10 cellular contexts compared by ENCODE assay signal in genomic region chr1:183515002-183515689, GRCh38. TPM values are rescaled to one million over a fixed set of nuclear protein-coding genes. Genes with fewer than 3 reads are reported as not detected.
DNase-seq lines count a peak whose midpoint lies in the region; ATAC-seq and TF ChIP-seq lines count a peak whose summit lies in the region.
"Had no signal": no experiment of that assay in that cellular context is flagged by ENCODE, and none has a peak within 500 bp of the region (broad histone marks: within the 10 kb centered on the region; RNA-seq: fewer than 3 reads in every experiment).

No MANE protein-coding gene starts in this region.

- POLR2A ChIA-PET in SK-N-SH (lab: Yijun Ruan, JAX): no interaction called here

- peaks cover 39 to 42% of the 10 kb centered on the region in 2 experiments for H3K36me3 ChIP-seq in SK-N-SH (replicated peaks in 1 of 2; ENCODE audit: control insufficient read depth in 1 of 2, insufficient read depth in 2 of 2, low read length in 1 of 2)

- CTCF ChIA-PET in SK-N-SH (lab: Yijun Ruan, JAX): no interaction called here

- no peak overlapping the region for H3K4me3 ChIP-seq in SK-N-SH (ENCODE audit: low read depth in 2 of 2, low read length in 1 of 2)
- H3K4me3 ChIP-seq: thoracic aorta had no signal

- H2AFZ ChIP-seq in SK-N-SH (ENCODE audit: low read depth): no peak overlapping the region

- H3K9me3 ChIP-seq in SK-N-SH: no peaks in the 10 kb centered on the region
- H3K9me3 ChIP-seq: thoracic aorta had no signal

- peak; percentile 93 for ATAC-seq in foreskin keratinocyte
- ATAC-seq in HG03095 (IDR thresholded peaks at IDR 0.05; ENCODE audit: unreplicated experiment): no peak
- ATAC-seq in GM21825 (IDR thresholded peaks at IDR 0.05; ENCODE audit: unreplicated experiment): no peak

- peaks cover 12% of the 10 kb centered on the region for H3F3A ChIP-seq in SK-N-SH (replicated peaks; ENCODE audit: insufficient read depth)

- no peak overlapping the region for H3K9ac ChIP-seq in SK-N-SH

- H3K27ac ChIP-seq in SK-N-SH (ENCODE audit: low read depth in 2 of 2, low read length in 1 of 2): peak overlapping the region in 1 of 2 experiments; percentile 61; a peak in 2 of 4 replicates
- H3K27ac ChIP-seq in foreskin keratinocyte: no peak overlapping the region
- H3K27ac ChIP-seq: thoracic aorta had no signal

- peaks cover 0 to 13% of the 10 kb centered on the region in 2 experiments; a peak in 2 of 4 replicates for H3K4me1 ChIP-seq in SK-N-SH (ENCODE audit: control insufficient read depth in 1 of 2, insufficient read depth in 2 of 2, low read depth in 1 of 2, low read length in 1 of 2)
- peaks cover 25% of the 10 kb centered on the region for H3K4me1 ChIP-seq in foreskin keratinocyte

- TF ChIP-seq EP300 in SK-N-SH (IDR thresholded peaks at IDR 0.05; ENCODE audit: borderline replicate concordance in 1 of 2, low read depth in 1 of 2, low read length in 1 of 2): no peak

- H3K27me3 ChIP-seq in SK-N-SH (ENCODE audit: insufficient read depth) (no peaks in the 10 kb centered on the region), foreskin keratinocyte (no peaks in the 10 kb centered on the region)

- no peak for TF ChIP-seq CTCF in SK-N-SH (IDR thresholded peaks at IDR 0.05)
- no peak for TF ChIP-seq CTCF in foreskin keratinocyte (conservative IDR thresholded peaks at IDR 0.05)

- WGBS in SK-N-SH (ENCODE audit: low lambda C conversion rate): 50% methylated on average over 2 of the region's 2 CpGs

- peaks cover 26% of the 10 kb centered on the region for H4K20me1 ChIP-seq in SK-N-SH (ENCODE audit: insufficient read depth)

- peak overlapping the region; percentile 4; the same call in 1 of the 2 replicates for H3K4me2 ChIP-seq in SK-N-SH

- no peaks in the 10 kb centered on the region for H3K9me2 ChIP-seq in SK-N-SH

- no peak for TF ChIP-seq RAD21 in SK-N-SH (IDR thresholded peaks at IDR 0.05; ENCODE audit: low read length)

- H3K79me2 ChIP-seq in SK-N-SH (ENCODE audit: insufficient read depth): peaks cover 29% of the 10 kb centered on the region

- DNase-seq in A172 (ENCODE audit: low spot score) (peak; percentile 63), GM04504 (ENCODE audit: low read depth) (peak; percentile 40), SK-N-SH (no peak), foreskin keratinocyte (peak; percentile 59 to 74), GF-D8 (lab: John Stamatoyannopoulos, UW) (no peak), OCI-M2 (lab: John Stamatoyannopoulos, UW; ENCODE audit: unreplicated experiment) (no peak)
- DNase-seq: NCI-H1436 had no signal

TF ChIP-seq in SK-N-SH, 30 proteins besides CTCF, POLR2A, EP300 and RAD21:
- TF ChIP-seq USF2 (IDR thresholded peaks at IDR 0.05; ENCODE audit: borderline replicate concordance, low read depth, low read length): no peak
- TF ChIP-seq TCF12 (IDR thresholded peaks at IDR 0.05): no peak
- TF ChIP-seq TAF1 (IDR thresholded peaks at IDR 0.05; ENCODE audit: borderline replicate concordance, low read depth, low read length): no peak
- no peak for TF ChIP-seq POLR2AphosphoS5 (IDR thresholded peaks at IDR 0.05; ENCODE audit: low read depth, low read length)
- no peak for TF ChIP-seq IRF3 (IDR thresholded peaks at IDR 0.05; ENCODE audit: low read depth, low read length)
- no peak for TF ChIP-seq FOSL2 (IDR thresholded peaks at IDR 0.05; ENCODE audit: borderline replicate concordance, low read depth)
- no peak for TF ChIP-seq MEF2A (IDR thresholded peaks at IDR 0.05; ENCODE audit: borderline replicate concordance, low read depth)
- TF ChIP-seq SMC3 (IDR thresholded peaks at IDR 0.05; ENCODE audit: low read depth, low read length): no peak
- TF ChIP-seq MXI1 (IDR thresholded peaks at IDR 0.05; ENCODE audit: low read depth, low read length): no peak
- no peak for TF ChIP-seq FOXM1 (IDR thresholded peaks at IDR 0.05; ENCODE audit: low read depth)
- TF ChIP-seq PBX3 (IDR thresholded peaks at IDR 0.05): no peak
- no peak for TF ChIP-seq GABPA (IDR thresholded peaks at IDR 0.05; ENCODE audit: low read depth)

RNA-seq across cellular contexts. Expression of gene SMG7, which starts 42.8 kb away (rescaled TPM):
- 19.6 and 23.0 TPM in 2 replicates for total RNA-seq in A172 (2014; rRNA removed; shearing (Covaris generic))
- polyA plus RNA-seq in SK-N-SH (2012; rRNA removed) (19.8 and 26.0 TPM in 2 replicates), foreskin keratinocyte (11.9 and 14.2 TPM in 2 replicates)
- polyA plus RNA-seq in SK-N-SH (2012; cell fraction: cytosol; rRNA removed): 18.2 and 21.8 TPM in 2 replicates
- 18.5 and 30.6 TPM in 2 replicates for polyA plus RNA-seq in SK-N-SH (2012; cell fraction: nucleus; rRNA removed)
- total RNA-seq in foreskin keratinocyte: 41.4 and 46.2 TPM in 2 replicates

Comparison
In these comparisons a context has a peak if more than half of its experiments do, and no peak if none do; other contexts are left out.
1. DNase-seq: peak in A172 (single experiment), GM04504 (single experiment) and foreskin keratinocyte (2 of 2); none in SK-N-SH (single experiment), GF-D8 (single experiment) and OCI-M2 (single experiment).